ENCODE assay signal across 8 cellular contexts in the genomic region with DNA sequence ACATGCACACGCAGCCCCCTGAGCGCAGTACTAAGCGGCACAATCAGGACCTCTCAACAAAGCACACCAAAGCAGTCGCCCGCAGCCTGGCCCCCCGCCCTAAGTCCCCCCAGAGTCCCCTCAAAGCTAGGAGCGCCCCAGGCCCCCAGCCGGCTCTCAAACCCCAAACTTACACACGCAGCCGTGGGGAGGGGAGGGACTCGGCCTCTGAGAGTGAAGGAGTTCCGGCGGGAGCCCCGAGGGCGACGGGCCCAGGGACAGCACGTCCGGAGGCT. TPM values are rescaled to one million over a fixed set of nuclear protein-coding genes. Genes with fewer than 3 reads are reported as not detected.
A peak's percentile ranks its signal among the peaks of the same experiment; 100 is the strongest.
DNase-seq lines count a peak whose midpoint lies in the region; ATAC-seq and TF ChIP-seq lines count a peak whose summit lies in the region.

No MANE protein-coding gene starts in this region.

- ATAC-seq in effector memory CD8-positive, alpha-beta T cell (replicated peaks) = peak; percentile 4
- ATAC-seq in HG02623 (IDR thresholded peaks at IDR 0.05; ENCODE audit: unreplicated experiment) = no peak
- ATAC-seq in HG02870 (IDR thresholded peaks at IDR 0.05; ENCODE audit: unreplicated experiment) = no peak

- H3K9me3 Mint-ChIP-seq in effector memory CD8-positive, alpha-beta T cell = no peaks in the 10 kb centered on the region

- H3K9me2 ChIP-seq in Loucy (replicated peaks; ENCODE audit: low read depth, low read length) (no peaks in the 10 kb centered on the region), neural cell (ENCODE audit: insufficient read depth, low read length) (no peaks in the 10 kb centered on the region)

- H3K36me3 ChIP-seq in BE2C (peaks cover 100% of the 10 kb centered on the region), Loucy (ENCODE audit: insufficient read depth, low read length) (no peaks in the 10 kb centered on the region), neural cell (ENCODE audit: insufficient read depth, low read length) (no peaks in the 10 kb centered on the region)

- TF ChIP-seq CTCF in BE2C (IDR thresholded peaks at IDR 0.05; ENCODE audit: low read depth, low read length) = no peak
- TF ChIP-seq CTCF in Loucy (conservative IDR thresholded peaks at IDR 0.05; ENCODE audit: low read length) = no peak
- TF ChIP-seq CTCF in neural cell (IDR thresholded peaks at IDR 0.05; ENCODE audit: poor library complexity, severe bottlenecking) = no peak

- H3K4me2 ChIP-seq in Loucy (ENCODE audit: low read depth, low read length, poor library complexity, severe bottlenecking) (peak overlapping the region; percentile 94), neural cell (ENCODE audit: low read length) (no peak overlapping the region)

- H2AFZ ChIP-seq in Loucy (ENCODE audit: low read length) (peak overlapping the region; percentile 51; the same call in 1 of the 2 replicates), neural cell (ENCODE audit: low read depth, low read length) (no peak overlapping the region)

- H3K9ac ChIP-seq in Loucy (ENCODE audit: low read depth, low read length, poor library complexity, severe bottlenecking) (peak overlapping the region; percentile 98), neural cell (ENCODE audit: low read length) (no peak overlapping the region)

- no peak for TF ChIP-seq RAD21 in neural cell (conservative IDR thresholded peaks at IDR 0.05)

- H3K36me3 Mint-ChIP-seq in effector memory CD8-positive, alpha-beta T cell (ENCODE audit: insufficient read depth) = peaks cover 8% of the 10 kb centered on the region

- H4K20me1 ChIP-seq in Loucy (ENCODE audit: insufficient read depth, low read length, poor library complexity, severe bottlenecking) (no peaks in the 10 kb centered on the region), neural cell (ENCODE audit: insufficient read depth) (no peaks in the 10 kb centered on the region)

- peaks cover 28 to 34% of the 10 kb centered on the region in 2 donors for H3K4me1 Mint-ChIP-seq in effector memory CD8-positive, alpha-beta T cell (ENCODE audit: low read depth in 2 of 2)

- no peaks in the 10 kb centered on the region for H3K4me1 ChIP-seq in BE2C
- H3K4me1 ChIP-seq in Loucy (ENCODE audit: insufficient read depth, low read length, poor library complexity, severe bottlenecking) = peaks cover 36% of the 10 kb centered on the region

- DNase-seq in BE2C (no peak), amygdala (lab: John Stamatoyannopoulos, UW) (no peak)
- no peak for DNase-seq in effector memory CD8-positive, alpha-beta T cell
- no peak for DNase-seq in stimulated activated CD4-positive, alpha-beta T cell treated with anti-CD3 and anti-CD28 coated beads, Interleukin-4, amount 100 ng/mL, for 1 hour

- H3K27me3 ChIP-seq in BE2C (no peaks in the 10 kb centered on the region), Loucy (ENCODE audit: insufficient read depth, low read length, poor library complexity, severe bottlenecking) (no peaks in the 10 kb centered on the region), neural cell (ENCODE audit: insufficient read depth, low read depth, low read length) (peaks cover 100% of the 10 kb centered on the region)

- no peak overlapping the region for H3K27ac ChIP-seq in neural cell (ENCODE audit: low read length)

- H3K27ac Mint-ChIP-seq in effector memory CD8-positive, alpha-beta T cell = no peak overlapping the region

- peak overlapping the region; percentile 77 for H3K4me3 ChIP-seq in BE2C (ENCODE audit: low read depth, low read length)
- peak overlapping the region; percentile 85 for H3K4me3 ChIP-seq in Loucy (ENCODE audit: low read length, poor library complexity, severe bottlenecking)
- peak overlapping the region; percentile 50 for H3K4me3 ChIP-seq in neural cell (ENCODE audit: low read length)

- TF ChIP-seq EP300 in neural cell (conservative IDR thresholded peaks at IDR 0.05; ENCODE audit: poor library complexity, severe bottlenecking) = no peak

- H3K4me3 Mint-ChIP-seq in effector memory CD8-positive, alpha-beta T cell = peak overlapping the region; percentile 83 to 84

- H3K9me3 ChIP-seq in BE2C (no peaks in the 10 kb centered on the region), Loucy (ENCODE audit: insufficient read depth, low read depth, low read length) (no peaks in the 10 kb centered on the region), neural cell (ENCODE audit: low read length) (no peaks in the 10 kb centered on the region)

- H3K79me2 ChIP-seq in Loucy (ENCODE audit: insufficient read depth, low read length) (peaks cover 45% of the 10 kb centered on the region), neural cell (replicated peaks; ENCODE audit: insufficient read depth, low read length) (no peaks in the 10 kb centered on the region)

- peaks cover 15% of the 10 kb centered on the region for H3F3A ChIP-seq in Loucy (ENCODE audit: low read depth)
- no peaks in the 10 kb centered on the region for H3F3A ChIP-seq in neural cell (ENCODE audit: insufficient read depth, low read length, poor library complexity, severe bottlenecking)

- H3K27me3 Mint-ChIP-seq in effector memory CD8-positive, alpha-beta T cell = peaks cover 89 to 98% of the 10 kb centered on the region in 2 donors

TF ChIP-seq in neural cell, 6 proteins besides CTCF, POLR2A, EP300 and RAD21:
- peak; percentile 95 for TF ChIP-seq EZH2 (IDR thresholded peaks at IDR 0.05; ENCODE audit: borderline replicate concordance, insufficient read depth, low read length, poor library complexity, severe bottlenecking)
- no peak for TF ChIP-seq MXI1 (conservative IDR thresholded peaks at IDR 0.05; ENCODE audit: poor library complexity, severe bottlenecking)
- TF ChIP-seq, protein P1, sequence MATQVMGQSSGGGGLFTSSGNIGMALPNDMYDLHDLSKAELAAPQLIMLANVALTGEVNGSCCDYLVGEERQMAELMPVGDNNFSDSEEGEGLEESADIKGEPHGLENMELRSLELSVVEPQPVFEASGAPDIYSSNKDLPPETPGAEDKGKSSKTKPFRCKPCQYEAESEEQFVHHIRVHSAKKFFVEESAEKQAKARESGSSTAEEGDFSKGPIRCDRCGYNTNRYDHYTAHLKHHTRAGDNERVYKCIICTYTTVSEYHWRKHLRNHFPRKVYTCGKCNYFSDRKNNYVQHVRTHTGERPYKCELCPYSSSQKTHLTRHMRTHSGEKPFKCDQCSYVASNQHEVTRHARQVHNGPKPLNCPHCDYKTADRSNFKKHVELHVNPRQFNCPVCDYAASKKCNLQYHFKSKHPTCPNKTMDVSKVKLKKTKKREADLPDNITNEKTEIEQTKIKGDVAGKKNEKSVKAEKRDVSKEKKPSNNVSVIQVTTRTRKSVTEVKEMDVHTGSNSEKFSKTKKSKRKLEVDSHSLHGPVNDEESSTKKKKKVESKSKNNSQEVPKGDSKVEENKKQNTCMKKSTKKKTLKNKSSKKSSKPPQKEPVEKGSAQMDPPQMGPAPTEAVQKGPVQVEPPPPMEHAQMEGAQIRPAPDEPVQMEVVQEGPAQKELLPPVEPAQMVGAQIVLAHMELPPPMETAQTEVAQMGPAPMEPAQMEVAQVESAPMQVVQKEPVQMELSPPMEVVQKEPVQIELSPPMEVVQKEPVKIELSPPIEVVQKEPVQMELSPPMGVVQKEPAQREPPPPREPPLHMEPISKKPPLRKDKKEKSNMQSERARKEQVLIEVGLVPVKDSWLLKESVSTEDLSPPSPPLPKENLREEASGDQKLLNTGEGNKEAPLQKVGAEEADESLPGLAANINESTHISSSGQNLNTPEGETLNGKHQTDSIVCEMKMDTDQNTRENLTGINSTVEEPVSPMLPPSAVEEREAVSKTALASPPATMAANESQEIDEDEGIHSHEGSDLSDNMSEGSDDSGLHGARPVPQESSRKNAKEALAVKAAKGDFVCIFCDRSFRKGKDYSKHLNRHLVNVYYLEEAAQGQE (IDR thresholded peaks at IDR 0.05; ENCODE audit: borderline replicate concordance) = no peak
- TF ChIP-seq TAF1 (IDR thresholded peaks at IDR 0.05; ENCODE audit: low read depth) = no peak
- TF ChIP-seq SMC3 (conservative IDR thresholded peaks at IDR 0.05; ENCODE audit: poor library complexity) = no peak
- no peak for TF ChIP-seq POLR2AphosphoS5 (IDR thresholded peaks at IDR 0.05)

RNA-seq across cellular contexts. Expression of a gene that starts 5.5 kb away (rescaled TPM):
- 791 TPM for polyA plus RNA-seq in BE2C (2012; ENCODE audit: insufficient read depth, insufficient read length, low read depth)
- not detected in 2 replicates for polyA plus RNA-seq in neural cell
- not detected in 2 replicates for polyA minus RNA-seq in neural cell

RNA-seq across cellular contexts. Expression of a gene that starts 20.8 kb away (rescaled TPM):
- polyA plus RNA-seq in BE2C (2012; ENCODE audit: insufficient read depth, insufficient read length, low read depth) = 0.12 TPM
- polyA plus RNA-seq in neural cell = not detected in 2 replicates
- not detected in 2 replicates for polyA minus RNA-seq in neural cell
